ENCODE assay signal across 1 cellular context in genomic region chr15:73628102-73628501, GRCh38.
TF ChIP-seq lines count a peak whose summit lies in the region.

No MANE protein-coding gene starts in this region.

TF ChIP-seq in GM23338, 12 proteins besides CTCF, POLR2A, EP300 and RAD21:
- TF ChIP-seq STAT1 (IDR thresholded peaks at IDR 0.05; ENCODE audit: unreplicated experiment): no peak
- TF ChIP-seq POLR2AphosphoS5 (IDR thresholded peaks at IDR 0.05; ENCODE audit: low read depth): no peak
- TF ChIP-seq EZH2 (IDR thresholded peaks at IDR 0.05; ENCODE audit: low read depth, unreplicated experiment): no peak
- no peak for TF ChIP-seq ZNF462 (CRISPR knock-in tag; IDR thresholded peaks at IDR 0.05)
- TF ChIP-seq, protein P1, sequence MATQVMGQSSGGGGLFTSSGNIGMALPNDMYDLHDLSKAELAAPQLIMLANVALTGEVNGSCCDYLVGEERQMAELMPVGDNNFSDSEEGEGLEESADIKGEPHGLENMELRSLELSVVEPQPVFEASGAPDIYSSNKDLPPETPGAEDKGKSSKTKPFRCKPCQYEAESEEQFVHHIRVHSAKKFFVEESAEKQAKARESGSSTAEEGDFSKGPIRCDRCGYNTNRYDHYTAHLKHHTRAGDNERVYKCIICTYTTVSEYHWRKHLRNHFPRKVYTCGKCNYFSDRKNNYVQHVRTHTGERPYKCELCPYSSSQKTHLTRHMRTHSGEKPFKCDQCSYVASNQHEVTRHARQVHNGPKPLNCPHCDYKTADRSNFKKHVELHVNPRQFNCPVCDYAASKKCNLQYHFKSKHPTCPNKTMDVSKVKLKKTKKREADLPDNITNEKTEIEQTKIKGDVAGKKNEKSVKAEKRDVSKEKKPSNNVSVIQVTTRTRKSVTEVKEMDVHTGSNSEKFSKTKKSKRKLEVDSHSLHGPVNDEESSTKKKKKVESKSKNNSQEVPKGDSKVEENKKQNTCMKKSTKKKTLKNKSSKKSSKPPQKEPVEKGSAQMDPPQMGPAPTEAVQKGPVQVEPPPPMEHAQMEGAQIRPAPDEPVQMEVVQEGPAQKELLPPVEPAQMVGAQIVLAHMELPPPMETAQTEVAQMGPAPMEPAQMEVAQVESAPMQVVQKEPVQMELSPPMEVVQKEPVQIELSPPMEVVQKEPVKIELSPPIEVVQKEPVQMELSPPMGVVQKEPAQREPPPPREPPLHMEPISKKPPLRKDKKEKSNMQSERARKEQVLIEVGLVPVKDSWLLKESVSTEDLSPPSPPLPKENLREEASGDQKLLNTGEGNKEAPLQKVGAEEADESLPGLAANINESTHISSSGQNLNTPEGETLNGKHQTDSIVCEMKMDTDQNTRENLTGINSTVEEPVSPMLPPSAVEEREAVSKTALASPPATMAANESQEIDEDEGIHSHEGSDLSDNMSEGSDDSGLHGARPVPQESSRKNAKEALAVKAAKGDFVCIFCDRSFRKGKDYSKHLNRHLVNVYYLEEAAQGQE (IDR thresholded peaks at IDR 0.05; ENCODE audit: unreplicated experiment): no peak
- no peak for TF ChIP-seq CREB1 (CRISPR knock-in tag; IDR thresholded peaks at IDR 0.05; ENCODE audit: low read depth)
- TF ChIP-seq NANOG (IDR thresholded peaks at IDR 0.05; ENCODE audit: borderline replicate concordance): no peak
- no peak for TF ChIP-seq EZH2phosphoT487 (IDR thresholded peaks at IDR 0.05; ENCODE audit: unreplicated experiment)
- no peak for TF ChIP-seq ZNF114 (CRISPR knock-in tag; IDR thresholded peaks at IDR 0.05)
- TF ChIP-seq, protein P2, sequence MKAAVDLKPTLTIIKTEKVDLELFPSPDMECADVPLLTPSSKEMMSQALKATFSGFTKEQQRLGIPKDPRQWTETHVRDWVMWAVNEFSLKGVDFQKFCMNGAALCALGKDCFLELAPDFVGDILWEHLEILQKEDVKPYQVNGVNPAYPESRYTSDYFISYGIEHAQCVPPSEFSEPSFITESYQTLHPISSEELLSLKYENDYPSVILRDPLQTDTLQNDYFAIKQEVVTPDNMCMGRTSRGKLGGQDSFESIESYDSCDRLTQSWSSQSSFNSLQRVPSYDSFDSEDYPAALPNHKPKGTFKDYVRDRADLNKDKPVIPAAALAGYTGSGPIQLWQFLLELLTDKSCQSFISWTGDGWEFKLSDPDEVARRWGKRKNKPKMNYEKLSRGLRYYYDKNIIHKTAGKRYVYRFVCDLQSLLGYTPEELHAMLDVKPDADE (IDR thresholded peaks at IDR 0.05): no peak
- TF ChIP-seq JUNB (IDR thresholded peaks at IDR 0.05; ENCODE audit: unreplicated experiment): no peak
- no peak for TF ChIP-seq ZNF331 (CRISPR knock-in tag; IDR thresholded peaks at IDR 0.05; ENCODE audit: low read depth)
